In the genomic region with DNA sequence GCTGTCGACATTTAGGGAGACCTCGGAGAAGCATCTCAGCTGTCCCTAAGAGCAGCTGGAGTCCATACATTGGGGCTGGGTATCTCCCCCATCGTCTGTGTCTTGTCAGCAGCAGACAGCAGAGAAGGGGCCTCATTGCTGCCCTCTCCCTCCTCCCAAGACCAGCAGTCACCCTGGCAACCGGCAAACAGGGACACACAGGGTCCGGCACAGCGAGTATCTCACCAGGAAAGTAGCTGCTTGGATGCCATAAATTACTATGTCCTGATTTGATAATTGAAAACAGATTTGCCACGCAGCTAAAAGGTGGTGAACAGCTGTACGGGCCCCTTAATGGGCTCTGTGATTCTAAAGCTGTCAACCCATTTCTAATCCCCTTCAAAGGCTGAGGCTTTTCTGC, we compare ENCODE assay signal across 8 cellular contexts.
DNase-seq lines count a peak whose midpoint lies in the region; ATAC-seq and TF ChIP-seq lines count a peak whose summit lies in the region.
"Had no signal": no experiment of that assay in that cellular context is flagged by ENCODE, and none has a peak within 500 bp of the region (broad histone marks: within the 10 kb centered on the region; RNA-seq: fewer than 3 reads in every experiment).

No MANE protein-coding gene starts in this region.

- H3K9ac ChIP-seq in fibroblast of lung (ENCODE audit: insufficient read depth, low read length): no peak overlapping the region

- H3K79me2 ChIP-seq in fibroblast of lung (ENCODE audit: control insufficient read depth, insufficient read depth, low read length): no peaks in the 10 kb centered on the region

- no peak for TF ChIP-seq EP300 in sigmoid colon (IDR thresholded peaks at IDR 0.05)

- no peaks in the 10 kb centered on the region for H3K9me3 ChIP-seq in fibroblast of lung (ENCODE audit: control insufficient read depth, insufficient read depth, low read depth, low read length)
- no peaks in the 10 kb centered on the region for H3K9me3 ChIP-seq in sigmoid colon
- H3K9me3 ChIP-seq: pancreas had no signal

- no peak overlapping the region for H2AFZ ChIP-seq in fibroblast of lung (ENCODE audit: low read length)

- 72 to 85% methylated on average over 8 of the region's 8 CpGs for WGBS in sigmoid colon, 2 donors

- peak; percentile 25 for DNase-seq in GM03348 (ENCODE audit: low spot score)
- DNase-seq in NCI-H748 (lab: John Stamatoyannopoulos, UW; ENCODE audit: unreplicated experiment): peak; percentile 96
- DNase-seq in fibroblast of lung (ENCODE audit: low read depth in 2 of 2): peak; percentile 67 to 82
- peak; percentile 68 for DNase-seq in sigmoid colon
- no peak for DNase-seq in HPDE6-E6E7 (ENCODE audit: extremely low spot score)
- DNase-seq in central memory CD4-positive, alpha-beta T cell: no peak
- DNase-seq: pancreas had no signal

- H3K27me3 ChIP-seq in fibroblast of lung (ENCODE audit: control insufficient read depth, insufficient read depth, low read length) (no peaks in the 10 kb centered on the region), sigmoid colon (no peaks in the 10 kb centered on the region)
- H3K27me3 ChIP-seq: pancreas had no signal

- TF ChIP-seq CTCF in fibroblast of lung (conservative IDR thresholded peaks at IDR 0.05 in 1 of 2, IDR thresholded peaks at IDR 0.05 in 1 of 2; ENCODE audit: low read depth in 1 of 2, low read length in 2 of 2) (no peak), sigmoid colon (IDR thresholded peaks at IDR 0.05) (no peak)

- H3K4me2 ChIP-seq in fibroblast of lung (ENCODE audit: extremely low read depth, insufficient read depth, low read length): no peak overlapping the region

- no peak for ATAC-seq in GM18520 (IDR thresholded peaks at IDR 0.05; ENCODE audit: unreplicated experiment)

- H3K27ac ChIP-seq in fibroblast of lung (ENCODE audit: insufficient read depth, low read length) (peak overlapping the region; percentile 71), sigmoid colon (peak overlapping the region in 3 of 4 donors; percentile 7 to 60 (median 40))
- H3K27ac ChIP-seq: pancreas had no signal

- H3K4me3 ChIP-seq in fibroblast of lung (replicated peaks in 1 of 4; ENCODE audit: control extremely low read depth in 1 of 4, insufficient read depth in 1 of 4, low read depth in 3 of 4, low read length in 4 of 4) (no peak overlapping the region), sigmoid colon (no peak overlapping the region)
- H3K4me3 ChIP-seq: pancreas had no signal

- peaks cover 26% of the 10 kb centered on the region for H3K36me3 ChIP-seq in fibroblast of lung (ENCODE audit: control insufficient read depth, insufficient read depth, low read length)
- peaks cover 0 to 41% (median 19%) of the 10 kb centered on the region in 4 donors for H3K36me3 ChIP-seq in sigmoid colon

- H4K20me1 ChIP-seq in fibroblast of lung (ENCODE audit: control insufficient read depth, extremely low read depth, insufficient read depth, low read length): no peaks in the 10 kb centered on the region

- intact Hi-C loops in sigmoid colon (cut with DNase I): no loop called here

- H3K4me1 ChIP-seq in fibroblast of lung (ENCODE audit: control insufficient read depth, extremely low read depth, insufficient read depth, low read length): peaks cover 17% of the 10 kb centered on the region
- H3K4me1 ChIP-seq in sigmoid colon: peaks cover 0 to 55% (median 40%) of the 10 kb centered on the region in 4 donors
- H3K4me1 ChIP-seq: pancreas had no signal

- TF ChIP-seq POLR2A in sigmoid colon (IDR thresholded peaks at IDR 0.05): no peak

Comparison
In these comparisons a context has a peak if more than half of its experiments do, and no peak if none do; other contexts are left out.
1. DNase-seq: peak in GM03348 (single experiment), NCI-H748 (single experiment), fibroblast of lung (2 of 2) and sigmoid colon (single experiment); none in HPDE6-E6E7 (single experiment) and central memory CD4-positive, alpha-beta T cell (single experiment).